Comparison of ENCODE assay signal across 27 cellular contexts in genomic region chr12:30400349-30400748, GRCh38.
"Had no signal": no experiment of that assay in that cellular context is flagged by ENCODE, and none has a peak within 500 bp of the region (broad histone marks: within the 10 kb centered on the region; RNA-seq: fewer than 3 reads in every experiment).

No MANE protein-coding gene starts in this region.

- H3K9me3 ChIP-seq: colonic mucosa, esophagus squamous epithelium, gastrocnemius medialis had no signal

- DNase-seq: colonic mucosa; cortex of kidney; dermis blood vessel endothelial cell; dorsolateral prefrontal cortex; effector CD4-positive, alpha-beta T cell; effector CD8-positive, alpha-beta T cell; effector memory CD4-positive, alpha-beta T cell; effector memory CD8-positive, alpha-beta T cell; endodermal cell; erythroblast; esophagus squamous epithelium; foreskin fibroblast; foreskin keratinocyte; foreskin melanocyte; gastrocnemius medialis; glutamatergic neuron; head of caudate nucleus; heart left ventricle; heart right ventricle had no signal

- ATAC-seq: effector memory CD8-positive, alpha-beta T cell; esophagus mucosa; foreskin keratinocyte; gastrocnemius medialis; gastroesophageal sphincter; heart left ventricle; heart right ventricle had no signal

- H3K4me3 ChIP-seq: colonic mucosa, coronary artery, dorsolateral prefrontal cortex, esophagus muscularis mucosa, esophagus squamous epithelium, gastrocnemius medialis, gastroesophageal sphincter, heart left ventricle, heart right ventricle had no signal

- H3K27me3 ChIP-seq: colonic mucosa, dorsolateral prefrontal cortex, esophagus muscularis mucosa, esophagus squamous epithelium, foreskin keratinocyte, gastrocnemius medialis, gastroesophageal sphincter, heart left ventricle, heart right ventricle had no signal

- H3K27ac ChIP-seq: colonic mucosa, coronary artery, dorsolateral prefrontal cortex, epithelial cell of prostate, esophagus muscularis mucosa, esophagus squamous epithelium, foreskin keratinocyte, gastrocnemius medialis, gastroesophageal sphincter, heart left ventricle, heart right ventricle had no signal

- H3K4me1 ChIP-seq: colonic mucosa, esophagus muscularis mucosa, esophagus squamous epithelium, foreskin keratinocyte, gastrocnemius medialis, gastroesophageal sphincter, heart left ventricle, heart right ventricle had no signal

- H3K36me3 ChIP-seq: colonic mucosa, esophagus muscularis mucosa, esophagus squamous epithelium, gastrocnemius medialis, gastroesophageal sphincter, heart left ventricle, heart right ventricle had no signal

- FAIRE-seq: colon, endothelial cell of umbilical vein, frontal cortex had no signal
